In the genomic region with DNA sequence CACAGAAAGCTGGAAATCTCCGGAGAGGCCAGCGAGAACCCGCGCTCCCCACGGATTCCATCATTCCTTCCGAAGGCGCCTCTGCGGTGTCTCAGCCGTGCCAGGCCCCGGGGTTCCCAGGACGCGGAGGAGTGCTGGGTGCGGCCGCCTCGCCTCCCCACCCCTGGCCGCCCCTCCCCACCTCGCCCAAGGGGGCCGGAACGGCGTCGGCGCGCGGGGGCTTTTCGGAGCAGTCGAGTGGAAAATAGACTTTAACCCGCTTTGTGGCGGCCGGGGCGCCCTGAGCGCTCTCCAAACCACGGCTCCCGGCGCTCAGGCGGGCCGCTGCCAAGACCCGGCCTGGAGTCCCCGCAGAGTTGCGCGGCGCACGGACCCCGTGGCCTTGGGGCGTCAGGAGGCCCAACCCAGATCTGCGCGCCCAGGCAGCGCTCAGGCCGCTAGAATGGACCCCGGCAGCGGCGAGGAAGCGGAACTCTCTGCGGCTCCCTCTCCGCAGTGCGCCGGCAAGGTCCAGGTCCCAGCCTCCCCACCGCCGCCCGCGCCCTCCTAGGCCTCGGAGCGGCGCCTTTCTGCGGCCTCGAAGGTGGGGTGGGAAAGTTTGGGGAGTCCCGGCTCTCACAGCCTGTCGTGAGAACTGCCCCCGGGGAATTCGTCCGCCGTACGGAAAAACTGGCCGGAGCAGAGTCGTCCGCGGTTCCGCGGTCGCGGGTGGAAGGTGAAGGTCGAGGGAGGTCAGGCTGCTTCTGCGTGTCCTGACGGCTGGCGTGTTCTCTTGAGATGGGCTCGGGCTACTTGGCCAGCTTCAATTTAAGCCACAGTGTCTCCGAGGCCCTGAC, we compare ENCODE assay signal across 8 cellular contexts. TPM values are rescaled to one million over a fixed set of nuclear protein-coding genes. Genes with fewer than 3 reads are reported as not detected.
DNase-seq lines count a peak whose midpoint lies in the region; ATAC-seq, FAIRE-seq and TF ChIP-seq lines count a peak whose summit lies in the region.

No MANE protein-coding gene starts in this region.

- intact Hi-C loops in kidney (cut with DNase I): no loop called here

- H3K36me3 ChIP-seq in kidney (ENCODE audit: control insufficient read depth in 1 of 2, insufficient read depth in 2 of 2, low read length in 2 of 2): peaks cover 0 to 10% of the 10 kb centered on the region in 2 donors

- peaks cover 14 to 16% of the 10 kb centered on the region in 2 donors for H3K4me1 ChIP-seq in kidney (ENCODE audit: control insufficient read depth in 1 of 2, insufficient read depth in 1 of 2, low read depth in 1 of 2, low read length in 2 of 2)

- TF ChIP-seq CTCF in astrocyte of the cerebellum (IDR thresholded peaks at IDR 0.05; ENCODE audit: low read depth, low read length, missing control alignments): no peak
- TF ChIP-seq CTCF in kidney (IDR thresholded peaks at IDR 0.05; ENCODE audit: borderline replicate concordance, extremely low read depth, insufficient read depth): peak; percentile 2

- peak; percentile 59 for DNase-seq in AG20443 (ENCODE audit: low spot score)
- peak; percentile 36 for DNase-seq in NCI-H510A (lab: John Stamatoyannopoulos, UW)
- no peak for DNase-seq in astrocyte of the cerebellum (ENCODE audit: low read depth)
- peak; percentile 85 for DNase-seq in kidney
- DNase-seq in stimulated activated CD4-positive, alpha-beta T cell treated with anti-CD3 and anti-CD28 coated beads, Interleukin-4, amount 100 ng/mL, for 1 hour: peak; percentile 56
- DNase-seq in HUDEP-2 (lab: John Stamatoyannopoulos, UW; ENCODE audit: unreplicated experiment in 76 of 76): no peak

- peak overlapping the region; percentile 93 to 94 for H3K27ac ChIP-seq in kidney (ENCODE audit: low read depth in 2 of 2, low read length in 2 of 2)

- H3K9ac ChIP-seq in kidney (ENCODE audit: low read length in 2 of 2): peak overlapping the region; percentile 46 to 53

- in situ Hi-C loops in astrocyte of the cerebellum (cut with HindIII; ENCODE audit: low sequenced_read_pairs): no loop called here

- H3K4me3 ChIP-seq in astrocyte of the cerebellum (ENCODE audit: low read depth, low read length): peak overlapping the region; percentile 7
- peak overlapping the region; percentile 61 to 80 for H3K4me3 ChIP-seq in kidney (ENCODE audit: low read length in 2 of 2)

- H3K9me3 ChIP-seq in kidney (ENCODE audit: control insufficient read depth in 1 of 2, low read length in 2 of 2): no peaks in the 10 kb centered on the region

- ATAC-seq in GM18867 (IDR thresholded peaks at IDR 0.05; ENCODE audit: unreplicated experiment) (peak; percentile 68), HG02981 (IDR thresholded peaks at IDR 0.05; ENCODE audit: unreplicated experiment) (peak; percentile 58)

- no peak for FAIRE-seq in kidney (lab: Jason Lieb, UNC)

RNA-seq across cellular contexts. Expression of gene EMX1, which starts 1.2 kb away (rescaled TPM):
- 19.6 TPM for total RNA-seq in kidney
- polyA plus RNA-seq in kidney (ENCODE audit: insufficient read depth, low read depth, low replicate concordance): 132 TPM

RNA-seq across cellular contexts. Expression of gene SPR, which starts 28.9 kb away (rescaled TPM):
- total RNA-seq in kidney: 29.9 TPM
- 102 TPM for polyA plus RNA-seq in kidney (ENCODE audit: insufficient read depth, low read depth, low replicate concordance)

Comparison
In these comparisons a context has a peak if more than half of its experiments do, and no peak if none do; other contexts are left out.
1. DNase-seq: peak in AG20443 (single experiment), NCI-H510A (single experiment), kidney (single experiment) and stimulated activated CD4-positive, alpha-beta T cell treated with anti-CD3 and anti-CD28 coated beads, Interleukin-4, amount 100 ng/mL, for 1 hour (single experiment); none in astrocyte of the cerebellum (single experiment) and HUDEP-2 (0 of 76).